Comparison of ENCODE assay signal across 8 cellular contexts in genomic region chr11:33735166-33735425, GRCh38. TPM values are rescaled to one million over a fixed set of nuclear protein-coding genes. Genes with fewer than 3 reads are reported as not detected.
DNase-seq lines count a peak whose midpoint lies in the region; ATAC-seq and TF ChIP-seq lines count a peak whose summit lies in the region.

No MANE protein-coding gene starts in this region.

- H3K36me3 ChIP-seq in HUES64 (ENCODE audit: insufficient read depth, low read length) (0 out of 2 replicates have a peak, but pooled peaks cover 3% of the 10 kb centered on the region), lung (ENCODE audit: control insufficient read depth in 2 of 2, insufficient read depth in 2 of 2, low read length in 2 of 2) (peaks cover 1 to 3% of the 10 kb centered on the region in 2 donors), uterus (no peaks in the 10 kb centered on the region)

- TF ChIP-seq CTCF in GM12875 (IDR thresholded peaks at IDR 0.05; ENCODE audit: borderline replicate concordance, insufficient read depth, low read depth, low read length) (no peak), astrocyte of the spinal cord (IDR thresholded peaks at IDR 0.05; ENCODE audit: low read depth, low read length) (no peak), lung (IDR thresholded peaks at IDR 0.05; ENCODE audit: control extremely low read depth, extremely low read depth) (no peak), uterus (IDR thresholded peaks at IDR 0.05) (no peak)

- no peak for TF ChIP-seq POLR2A in uterus (IDR thresholded peaks at IDR 0.05)

- 27% methylated on average over 8 of the region's 8 CpGs for WGBS in HUES64
- 7 to 8% methylated on average over 8 of the region's 8 CpGs for WGBS in lung, 2 donors

- DNase-seq in astrocyte of the spinal cord (ENCODE audit: low read depth, low spot score) (no peak), lung (ENCODE audit: low spot score) (no peak), uterus (no peak), ecto neural progenitor cell (ENCODE audit: low spot score) (no peak), NCI-H446 (lab: John Stamatoyannopoulos, UW) (no peak)
- DNase-seq in stimulated activated CD4-positive, alpha-beta T cell treated with anti-CD3 and anti-CD28 coated beads, Interleukin-4, amount 100 ng/mL, for 1 hour = no peak

- in situ Hi-C loops in astrocyte of the spinal cord (cut with HindIII; ENCODE audit: low sequenced_read_pairs) = no loop called here

- H3K4me3 ChIP-seq in GM12875 (ENCODE audit: low read depth, low read length) (peak overlapping the region; percentile 72), HUES64 (ENCODE audit: low read length) (peak overlapping the region; percentile 69), astrocyte of the spinal cord (ENCODE audit: low read depth, low read length) (peak overlapping the region; percentile 87), lung (peak overlapping the region; percentile 95), uterus (peak overlapping the region; percentile 66 to 85)

- H3K27me3 ChIP-seq in HUES64 (ENCODE audit: insufficient read depth, low read length) (peaks cover 15% of the 10 kb centered on the region), lung (ENCODE audit: control insufficient read depth, insufficient read depth) (no peaks in the 10 kb centered on the region), uterus (no peaks in the 10 kb centered on the region)

- H3K4me1 ChIP-seq in HUES64 (ENCODE audit: insufficient read depth, low read length) (peaks cover 8% of the 10 kb centered on the region), lung (ENCODE audit: control insufficient read depth in 2 of 2, insufficient read depth in 2 of 2, low read length in 2 of 2) (peaks cover 11 to 22% of the 10 kb centered on the region in 2 donors), uterus (no peaks in the 10 kb centered on the region)

- peak overlapping the region; percentile 67 for H3K9ac ChIP-seq in HUES64 (ENCODE audit: low read depth, low read length)

- H3K9me3 ChIP-seq in HUES64 (ENCODE audit: insufficient read depth, low read depth, low read length) = no peaks in the 10 kb centered on the region
- no peaks in the 10 kb centered on the region for H3K9me3 ChIP-seq in lung (ENCODE audit: control insufficient read depth in 2 of 2, insufficient read depth in 1 of 2, low read length in 1 of 2)
- no peaks in the 10 kb centered on the region for H3K9me3 ChIP-seq in uterus

- ATAC-seq in lung (ENCODE audit: insufficient read depth, low FRiP score) = no peak

- intact Hi-C loops in uterus (cut with DNase I; ENCODE audit: low total_unique reads) = no loop called here

- no peak overlapping the region for H3K27ac ChIP-seq in HUES64 (ENCODE audit: low read depth, low read length)
- peak overlapping the region; percentile 97 to 98 for H3K27ac ChIP-seq in lung (ENCODE audit: low read depth in 1 of 2, low read length in 1 of 2)
- peak overlapping the region; percentile 86 to 93 for H3K27ac ChIP-seq in uterus

RNA-seq across cellular contexts. Expression of gene CD59, which starts 1.1 kb away (rescaled TPM):
- polyA plus RNA-seq in HUES64 (2013, experiment 1 of 2) = 47.2 TPM
- polyA plus RNA-seq in HUES64 (2013, experiment 2 of 2) = 54.4 TPM
- 100 to 1,000 TPM; 457 to 833 TPM for total RNA-seq in lung
- 100 to 1,000 TPM; 215 to 620 TPM for polyA plus RNA-seq in lung
- 100 to 1,000 TPM; 221 to 621 (median 300) TPM for total RNA-seq in uterus

RNA-seq across cellular contexts. Expression of gene C11orf91, which starts 34.5 kb away (rescaled TPM):
- not detected for polyA plus RNA-seq in HUES64 (2013, experiment 1 of 2)
- polyA plus RNA-seq in HUES64 (2013, experiment 2 of 2) = not detected
- total RNA-seq in lung (1 to 10 TPM in 1 of 2 donors, not detected in 1; 3.6 TPM), uterus (not detected)
- polyA plus RNA-seq in lung = under 1 TPM in 1 of 2 donors, not detected in 1; 0.58 TPM

RNA-seq across cellular contexts. Expression of gene FBXO3, which starts 39.2 kb away (rescaled TPM):
- 20.2 TPM for polyA plus RNA-seq in HUES64 (2013, experiment 1 of 2)
- 20.6 TPM for polyA plus RNA-seq in HUES64 (2013, experiment 2 of 2)
- 10 to 100 TPM; 23.0 to 46.4 TPM for total RNA-seq in lung
- polyA plus RNA-seq in lung = 10 to 100 TPM; 13.6 to 23.8 TPM
- 10 to 100 TPM; 12.0 to 92.7 (median 47.8) TPM for total RNA-seq in uterus
